1 cellular context compared by ENCODE assay signal in the genomic region with DNA sequence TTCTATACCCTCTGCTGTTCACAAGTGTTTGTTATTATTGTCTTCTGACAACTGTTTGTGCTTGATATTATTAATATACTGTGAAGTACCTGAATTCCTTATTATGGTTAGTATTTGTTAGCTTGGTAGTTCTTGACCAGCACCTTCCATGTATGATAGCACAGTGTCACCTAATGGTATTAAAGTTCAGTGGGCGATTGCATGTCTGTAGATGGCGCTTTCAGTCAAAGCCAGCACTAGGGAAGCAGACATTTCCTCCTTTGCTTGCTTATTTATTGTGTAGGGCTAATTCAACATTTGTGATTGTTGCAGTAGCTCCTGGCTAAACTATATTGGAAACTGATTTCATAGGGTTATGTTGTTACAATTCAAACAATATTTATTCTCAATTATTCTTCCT.
TF ChIP-seq lines count a peak whose summit lies in the region.

No MANE protein-coding gene starts in this region.

TF ChIP-seq in GM12878, 131 proteins besides CTCF, POLR2A, EP300 and RAD21 (continued from another document):
- TF ChIP-seq, protein P1, sequence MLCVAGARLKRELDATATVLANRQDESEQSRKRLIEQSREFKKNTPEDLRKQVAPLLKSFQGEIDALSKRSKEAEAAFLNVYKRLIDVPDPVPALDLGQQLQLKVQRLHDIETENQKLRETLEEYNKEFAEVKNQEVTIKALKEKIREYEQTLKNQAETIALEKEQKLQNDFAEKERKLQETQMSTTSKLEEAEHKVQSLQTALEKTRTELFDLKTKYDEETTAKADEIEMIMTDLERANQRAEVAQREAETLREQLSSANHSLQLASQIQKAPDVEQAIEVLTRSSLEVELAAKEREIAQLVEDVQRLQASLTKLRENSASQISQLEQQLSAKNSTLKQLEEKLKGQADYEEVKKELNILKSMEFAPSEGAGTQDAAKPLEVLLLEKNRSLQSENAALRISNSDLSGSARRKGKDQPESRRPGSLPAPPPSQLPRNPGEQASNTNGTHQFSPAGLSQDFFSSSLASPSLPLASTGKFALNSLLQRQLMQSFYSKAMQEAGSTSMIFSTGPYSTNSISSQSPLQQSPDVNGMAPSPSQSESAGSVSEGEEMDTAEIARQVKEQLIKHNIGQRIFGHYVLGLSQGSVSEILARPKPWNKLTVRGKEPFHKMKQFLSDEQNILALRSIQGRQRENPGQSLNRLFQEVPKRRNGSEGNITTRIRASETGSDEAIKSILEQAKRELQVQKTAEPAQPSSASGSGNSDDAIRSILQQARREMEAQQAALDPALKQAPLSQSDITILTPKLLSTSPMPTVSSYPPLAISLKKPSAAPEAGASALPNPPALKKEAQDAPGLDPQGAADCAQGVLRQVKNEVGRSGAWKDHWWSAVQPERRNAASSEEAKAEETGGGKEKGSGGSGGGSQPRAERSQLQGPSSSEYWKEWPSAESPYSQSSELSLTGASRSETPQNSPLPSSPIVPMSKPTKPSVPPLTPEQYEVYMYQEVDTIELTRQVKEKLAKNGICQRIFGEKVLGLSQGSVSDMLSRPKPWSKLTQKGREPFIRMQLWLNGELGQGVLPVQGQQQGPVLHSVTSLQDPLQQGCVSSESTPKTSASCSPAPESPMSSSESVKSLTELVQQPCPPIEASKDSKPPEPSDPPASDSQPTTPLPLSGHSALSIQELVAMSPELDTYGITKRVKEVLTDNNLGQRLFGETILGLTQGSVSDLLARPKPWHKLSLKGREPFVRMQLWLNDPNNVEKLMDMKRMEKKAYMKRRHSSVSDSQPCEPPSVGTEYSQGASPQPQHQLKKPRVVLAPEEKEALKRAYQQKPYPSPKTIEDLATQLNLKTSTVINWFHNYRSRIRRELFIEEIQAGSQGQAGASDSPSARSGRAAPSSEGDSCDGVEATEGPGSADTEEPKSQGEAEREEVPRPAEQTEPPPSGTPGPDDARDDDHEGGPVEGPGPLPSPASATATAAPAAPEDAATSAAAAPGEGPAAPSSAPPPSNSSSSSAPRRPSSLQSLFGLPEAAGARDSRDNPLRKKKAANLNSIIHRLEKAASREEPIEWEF (IDR thresholded peaks at IDR 0.05; ENCODE audit: insufficient replicate concordance, low read depth, low read length): no peak
- TF ChIP-seq, protein P2, sequence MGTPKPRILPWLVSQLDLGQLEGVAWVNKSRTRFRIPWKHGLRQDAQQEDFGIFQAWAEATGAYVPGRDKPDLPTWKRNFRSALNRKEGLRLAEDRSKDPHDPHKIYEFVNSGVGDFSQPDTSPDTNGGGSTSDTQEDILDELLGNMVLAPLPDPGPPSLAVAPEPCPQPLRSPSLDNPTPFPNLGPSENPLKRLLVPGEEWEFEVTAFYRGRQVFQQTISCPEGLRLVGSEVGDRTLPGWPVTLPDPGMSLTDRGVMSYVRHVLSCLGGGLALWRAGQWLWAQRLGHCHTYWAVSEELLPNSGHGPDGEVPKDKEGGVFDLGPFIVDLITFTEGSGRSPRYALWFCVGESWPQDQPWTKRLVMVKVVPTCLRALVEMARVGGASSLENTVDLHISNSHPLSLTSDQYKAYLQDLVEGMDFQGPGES (IDR thresholded peaks at IDR 0.05): no peak
- TF ChIP-seq MTA2 (IDR thresholded peaks at IDR 0.05; ENCODE audit: low read depth): no peak
